8 cellular contexts compared by ENCODE assay signal in genomic region chr11:22666700-22667439, GRCh38. TPM values are rescaled to one million over a fixed set of nuclear protein-coding genes. Genes with fewer than 3 reads are reported as not detected.
DNase-seq lines count a peak whose midpoint lies in the region; ATAC-seq and TF ChIP-seq lines count a peak whose summit lies in the region.

No MANE protein-coding gene starts in this region.

- intact Hi-C loops in PC-3 (cut with micrococcal nuclease) = no loop called here

- no peak for DNase-seq in CD8-positive, alpha-beta memory T cell
- DNase-seq in anterior cingulate cortex (lab: John Stamatoyannopoulos, UW) (peak in 51 of 58 donors; percentile 6 to 68 (median 26)), PC-3 (no peak)

- H3K79me2 ChIP-seq in PC-3 (ENCODE audit: low read length) = no peaks in the 10 kb centered on the region

- no peaks in the 10 kb centered on the region for H3K9me2 ChIP-seq in PC-3 (replicated peaks; ENCODE audit: low read length)

- peaks cover 7 to 16% (median 12%) of the 10 kb centered on the region in 3 donors for H3K4me1 Mint-ChIP-seq in CD8-positive, alpha-beta memory T cell

- H3K9ac ChIP-seq in HUES64 (ENCODE audit: low read depth, low read length) = peak overlapping the region; percentile 72
- H3K9ac ChIP-seq in iPS-20b (ENCODE audit: low read depth, low read length) = peak overlapping the region; percentile 29
- no peak overlapping the region for H3K9ac ChIP-seq in skeletal muscle satellite cell (ENCODE audit: low read depth, low read length)
- no peak overlapping the region for H3K9ac ChIP-seq in PC-3 (ENCODE audit: low read length)

- H4K20me1 ChIP-seq in PC-3 (ENCODE audit: low read length) = no peaks in the 10 kb centered on the region

- no peak overlapping the region for H2AFZ ChIP-seq in PC-3 (ENCODE audit: low read length)

- no TSS peak for BruUV-seq in PC-3 (replicated peaks; lab: Mats Ljungman, UMichigan)

- H3K27ac Mint-ChIP-seq in CD8-positive, alpha-beta memory T cell = no peak overlapping the region

- peaks cover 6% of the 10 kb centered on the region for H3K27me3 ChIP-seq in CD8-positive, alpha-beta memory T cell (ENCODE audit: insufficient read depth, low read length, poor library complexity, severe bottlenecking)
- peaks cover 39% of the 10 kb centered on the region for H3K27me3 ChIP-seq in HUES64 (ENCODE audit: insufficient read depth, low read length)
- peaks cover 33% of the 10 kb centered on the region for H3K27me3 ChIP-seq in iPS-20b (ENCODE audit: insufficient read depth, low read length)
- peaks cover 44% of the 10 kb centered on the region for H3K27me3 ChIP-seq in skeletal muscle satellite cell (ENCODE audit: control insufficient read depth, insufficient read depth, low read length)
- H3K27me3 ChIP-seq in PC-3 (ENCODE audit: low read length) = peaks cover 68% of the 10 kb centered on the region

- 7% methylated on average over 40 of the region's 40 CpGs for WGBS in HUES64

- ATAC-seq in GM19452 (IDR thresholded peaks at IDR 0.05; ENCODE audit: unreplicated experiment) (peak; percentile 52), PC-3 (no peak), HG03439 (IDR thresholded peaks at IDR 0.05; ENCODE audit: unreplicated experiment) (no peak)

- H3K4me2 ChIP-seq in skeletal muscle satellite cell (ENCODE audit: low read length) = peak overlapping the region; percentile 15
- H3K4me2 ChIP-seq in PC-3 (ENCODE audit: low read length) = no peak overlapping the region

- peaks cover 0 to 2% (median 0%) of the 10 kb centered on the region in 5 donors for H3K9me3 Mint-ChIP-seq in CD8-positive, alpha-beta memory T cell

- CTCF ChIA-PET in CD8-positive, alpha-beta memory T cell (lab: Charles Lee) = no interaction called here
- CTCF ChIA-PET in PC-3 (lab: Charles Lee) = no interaction called here

- peaks cover 28 to 74% of the 10 kb centered on the region in 2 donors for H3K27me3 Mint-ChIP-seq in CD8-positive, alpha-beta memory T cell

- no peak overlapping the region for H3K4me3 ChIP-seq in CD8-positive, alpha-beta memory T cell (ENCODE audit: low read length)
- peak overlapping the region; percentile 65 for H3K4me3 ChIP-seq in HUES64 (ENCODE audit: low read length)
- H3K4me3 ChIP-seq in iPS-20b (ENCODE audit: low read length) = peak overlapping the region; percentile 70
- peak overlapping the region; percentile 24 for H3K4me3 ChIP-seq in skeletal muscle satellite cell (ENCODE audit: low read length)
- no peak overlapping the region for H3K4me3 ChIP-seq in PC-3 (ENCODE audit: low read length)

- H3K4me3 Mint-ChIP-seq in CD8-positive, alpha-beta memory T cell = peak overlapping the region; percentile 4 to 72 (median 39)

- H3K4me1 ChIP-seq in CD8-positive, alpha-beta memory T cell (ENCODE audit: insufficient read depth, low read length) = no peaks in the 10 kb centered on the region
- peaks cover 14% of the 10 kb centered on the region for H3K4me1 ChIP-seq in HUES64 (ENCODE audit: insufficient read depth, low read length)
- peaks cover 11% of the 10 kb centered on the region; the same call in 1 of the 2 replicates for H3K4me1 ChIP-seq in iPS-20b (ENCODE audit: insufficient read depth, low read length)
- no peaks in the 10 kb centered on the region for H3K4me1 ChIP-seq in skeletal muscle satellite cell (ENCODE audit: control insufficient read depth, insufficient read depth, low read length)
- no peaks in the 10 kb centered on the region for H3K4me1 ChIP-seq in PC-3 (ENCODE audit: insufficient read depth, low read length)

- no peaks in the 10 kb centered on the region for H3K36me3 Mint-ChIP-seq in CD8-positive, alpha-beta memory T cell

- POLR2A ChIA-PET in CD8-positive, alpha-beta memory T cell (lab: Charles Lee) = no interaction called here
- POLR2A ChIA-PET in PC-3 (lab: Charles Lee; ENCODE audit: unreplicated experiment) = no interaction called here

- no peaks in the 10 kb centered on the region for H3K36me3 ChIP-seq in CD8-positive, alpha-beta memory T cell (ENCODE audit: insufficient read depth, low read length)
- H3K36me3 ChIP-seq in HUES64 (ENCODE audit: insufficient read depth, low read length) (no peaks in the 10 kb centered on the region), iPS-20b (ENCODE audit: insufficient read depth, low read depth, low read length) (no peaks in the 10 kb centered on the region), skeletal muscle satellite cell (ENCODE audit: insufficient read depth, low read length) (no peaks in the 10 kb centered on the region), PC-3 (ENCODE audit: low read depth, low read length) (no peaks in the 10 kb centered on the region)

- H3K27ac ChIP-seq in CD8-positive, alpha-beta memory T cell (ENCODE audit: low read depth, low read length) = no peak overlapping the region
- H3K27ac ChIP-seq in HUES64 (ENCODE audit: low read depth, low read length) = no peak overlapping the region
- H3K27ac ChIP-seq in iPS-20b (ENCODE audit: low read length) = no peak overlapping the region
- H3K27ac ChIP-seq in PC-3 (ENCODE audit: low read length) = no peak overlapping the region

- TF ChIP-seq CTCF in PC-3 (conservative IDR thresholded peaks at IDR 0.05; ENCODE audit: low read depth, low read length) = no peak

- no peaks in the 10 kb centered on the region for H3F3A ChIP-seq in PC-3 (ENCODE audit: low read length, unreplicated experiment)

- no peaks in the 10 kb centered on the region for H3K9me3 ChIP-seq in CD8-positive, alpha-beta memory T cell (ENCODE audit: low read length)
- H3K9me3 ChIP-seq in HUES64 (ENCODE audit: insufficient read depth, low read depth, low read length) = no peaks in the 10 kb centered on the region
- no peaks in the 10 kb centered on the region for H3K9me3 ChIP-seq in iPS-20b (ENCODE audit: insufficient read depth, low read depth, low read length)
- no peaks in the 10 kb centered on the region for H3K9me3 ChIP-seq in skeletal muscle satellite cell (replicated peaks; ENCODE audit: low read length)
- H3K9me3 ChIP-seq in PC-3 (ENCODE audit: low read length) = no peaks in the 10 kb centered on the region

RNA-seq across cellular contexts. Expression of gene GAS2, which starts 0.5 kb away (rescaled TPM):
- total RNA-seq in CD8-positive, alpha-beta memory T cell = 1 to 10 TPM; 1.7 to 2.7 TPM
- 3.5 TPM for polyA plus RNA-seq in CD8-positive, alpha-beta memory T cell
- polyA plus RNA-seq in HUES64 (2013, experiment 1 of 2) = 1.2 TPM
- polyA plus RNA-seq in HUES64 (2013, experiment 2 of 2) = 1.2 TPM
- total RNA-seq in skeletal muscle satellite cell (2012; rRNA removed) = 0.22 and 2.8 TPM in 2 replicates
- total RNA-seq in PC-3 (2014; rRNA removed) = not detected in 2 replicates

RNA-seq across cellular contexts. Expression of gene FANCF, which starts 41.2 kb away (rescaled TPM):
- total RNA-seq in CD8-positive, alpha-beta memory T cell = 10 to 100 TPM; 14.8 to 15.6 TPM
- 15.3 TPM for polyA plus RNA-seq in CD8-positive, alpha-beta memory T cell
- 16.2 TPM for polyA plus RNA-seq in HUES64 (2013, experiment 1 of 2)
- 15.9 TPM for polyA plus RNA-seq in HUES64 (2013, experiment 2 of 2)
- 9.4 and 10.0 TPM in 2 replicates for total RNA-seq in skeletal muscle satellite cell (2012; rRNA removed)
- total RNA-seq in PC-3 (2014; rRNA removed) = 5.0 TPM in 2 replicates

Comparison
In these comparisons a context has a peak if more than half of its experiments do, and no peak if none do; other contexts are left out.
1. DNase-seq: peak in anterior cingulate cortex (51 of 58); none in CD8-positive, alpha-beta memory T cell (0 of 5) and PC-3 (single experiment).
2. H3K4me3 ChIP-seq: peak in HUES64 (single experiment), iPS-20b (single experiment) and skeletal muscle satellite cell (single experiment); none in CD8-positive, alpha-beta memory T cell (single experiment) and PC-3 (single experiment).
3. H3K9ac ChIP-seq: peak in HUES64 (single experiment) and iPS-20b (single experiment); none in skeletal muscle satellite cell (single experiment) and PC-3 (single experiment).